ENCODE assay signal across 6 cellular contexts in the genomic region with DNA sequence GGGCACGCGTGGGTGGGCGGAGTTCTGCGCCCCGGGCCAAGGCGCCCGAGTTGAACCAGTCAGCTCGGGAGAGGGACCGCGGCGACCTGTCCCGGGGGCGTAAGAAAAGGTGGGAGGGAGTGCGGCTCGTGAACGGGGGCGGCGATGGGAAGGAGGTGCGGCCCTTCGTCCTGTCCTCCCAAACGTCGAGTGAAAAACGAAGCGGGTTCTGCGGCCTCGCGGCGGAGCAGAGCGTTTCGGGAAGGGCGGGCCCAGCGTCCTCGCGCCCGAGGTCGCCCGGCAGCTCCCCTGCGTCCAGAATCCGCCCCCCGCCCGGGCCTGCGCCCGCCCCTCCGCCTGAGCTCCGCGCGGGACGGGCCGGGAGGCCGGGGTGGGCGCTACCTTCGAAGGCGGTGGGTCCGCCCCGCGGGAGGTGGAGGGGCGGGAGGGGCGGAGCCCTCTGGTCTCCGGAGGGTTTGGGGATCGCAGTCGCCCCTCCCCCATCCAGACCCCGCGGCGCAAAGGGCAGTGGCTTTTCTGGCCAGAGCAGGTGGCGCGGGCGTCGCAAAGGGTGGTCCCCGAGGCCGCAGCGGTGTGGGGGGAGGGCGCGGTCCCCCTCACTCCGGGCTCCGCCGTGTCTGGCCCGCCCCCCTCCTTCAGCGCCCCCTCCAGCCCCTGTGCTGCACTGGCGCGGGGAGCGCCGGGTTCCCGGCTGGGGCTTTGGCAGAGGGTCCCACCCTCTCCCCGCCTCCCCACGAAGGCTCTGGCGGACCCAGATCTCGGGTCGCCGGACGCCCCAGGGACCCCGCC. TPM values are rescaled to one million over a fixed set of nuclear protein-coding genes. Genes with fewer than 3 reads are reported as not detected.
DNase-seq lines count a peak whose midpoint lies in the region; ATAC-seq and TF ChIP-seq lines count a peak whose summit lies in the region.

No MANE protein-coding gene starts in this region.

- no peaks in the 10 kb centered on the region for H3K9me3 Mint-ChIP-seq in osteocyte (ENCODE audit: unreplicated experiment)

- H3K27me3 ChIP-seq in A673 (replicated peaks; ENCODE audit: insufficient read depth, low read depth, low read length, poor library complexity), result no peaks in the 10 kb centered on the region

- intact Hi-C loops in A673 (cut with micrococcal nuclease; ENCODE audit: unreplicated experiment), result no loop called here

- H3K27ac Mint-ChIP-seq in osteocyte (ENCODE audit: unreplicated experiment), result no peak overlapping the region

- CTCF ChIA-PET in A673 (lab: Charles Lee), result interaction anchor here (0.6 kb wide), 1 partner anchor 680 kb away, joined by 5 read pairs; no protein-coding TSS in a partner anchor

- H3K36me3 Mint-ChIP-seq in osteocyte (ENCODE audit: unreplicated experiment), result no peaks in the 10 kb centered on the region

- peaks cover 25% of the 10 kb centered on the region for H3K4me1 ChIP-seq in A673 (ENCODE audit: insufficient read depth, low read length, poor library complexity, severe bottlenecking)

- POLR2A ChIA-PET in A673 (lab: Charles Lee; ENCODE audit: low non-redundant PET), result no interaction called here

- peak overlapping the region; percentile 75 for H3K4me3 Mint-ChIP-seq in osteocyte (ENCODE audit: unreplicated experiment)

- DNase-seq in A673 (ENCODE audit: low spot score), result peak; percentile 65
- peak; percentile 76 for DNase-seq in NCI-H2227 (lab: John Stamatoyannopoulos, UW; ENCODE audit: unreplicated experiment)
- peak in 1 of 2 donors; percentile 53 for DNase-seq in cardiac fibroblast (ENCODE audit: low read depth in 2 of 2)
- DNase-seq in osteocyte (ENCODE audit: extremely low spot score, unreplicated experiment), result no peak

- no TSS peak for BruUV-seq in A673 (replicated peaks; lab: Mats Ljungman, UMichigan)

- no peak for ATAC-seq in GM21423 (IDR thresholded peaks at IDR 0.05; ENCODE audit: unreplicated experiment)
- no peak for ATAC-seq in HG02938 (IDR thresholded peaks at IDR 0.05; ENCODE audit: unreplicated experiment)

- TF ChIP-seq CTCF in A673 (conservative IDR thresholded peaks at IDR 0.05; ENCODE audit: low read depth, low read length), result peak; percentile 43
- no peak for TF ChIP-seq CTCF in cardiac fibroblast (IDR thresholded peaks at IDR 0.05; ENCODE audit: low read depth, low read length)
- no peak for TF ChIP-seq CTCF in osteocyte (IDR thresholded peaks at IDR 0.05)

- no peaks in the 10 kb centered on the region for H3K36me3 ChIP-seq in A673 (ENCODE audit: insufficient read depth, low read length, poor library complexity, severe bottlenecking)

- peaks cover 11% of the 10 kb centered on the region for H3K4me1 Mint-ChIP-seq in osteocyte (ENCODE audit: unreplicated experiment)

- H3K27me3 Mint-ChIP-seq in osteocyte (ENCODE audit: unreplicated experiment), result no peaks in the 10 kb centered on the region

- H3K9me3 ChIP-seq in A673 (ENCODE audit: low read depth, low read length, poor library complexity, severe bottlenecking), result no peaks in the 10 kb centered on the region

- H3K4me3 ChIP-seq in A673 (ENCODE audit: low read depth, low read length, poor library complexity, severe bottlenecking) (peak overlapping the region; percentile 95), cardiac fibroblast (replicated peaks in 1 of 2; ENCODE audit: low read depth in 2 of 2, low read length in 2 of 2) (peak overlapping the region; percentile 58)

- H3K27ac ChIP-seq in A673 (ENCODE audit: low read depth, low read length, poor library complexity, severe bottlenecking), result peak overlapping the region; percentile 88

RNA-seq across cellular contexts. Expression of gene STMN3, which starts 0.8 kb away (rescaled TPM):
- 115 and 128 TPM in 2 replicates for total RNA-seq in A673 (2021)
- total RNA-seq in osteocyte, result 32.0 and 33.2 TPM in 2 replicates

RNA-seq across cellular contexts. Expression of gene RTEL1, which starts 5.7 kb away (rescaled TPM):
- total RNA-seq in A673 (2021) (45.6 and 47.8 TPM in 2 replicates), osteocyte (34.1 and 35.5 TPM in 2 replicates)

RNA-seq across cellular contexts. Expression of gene GMEB2, which starts 25.5 kb away (rescaled TPM):
- 12.8 and 14.2 TPM in 2 replicates for total RNA-seq in A673 (2021)
- total RNA-seq in osteocyte, result 10.9 and 12.1 TPM in 2 replicates

RNA-seq across cellular contexts. Expression of gene TNFRSF6B, which starts 44.1 kb away (rescaled TPM):
- total RNA-seq in A673 (2021) (not detected in 2 replicates), osteocyte (0.84 and 2.3 TPM in 2 replicates)

RNA-seq across cellular contexts. Expression of gene ARFRP1, which starts 55.4 kb away (rescaled TPM):
- 38.9 and 41.1 TPM in 2 replicates for total RNA-seq in A673 (2021)
- total RNA-seq in osteocyte, result 46.1 and 46.7 TPM in 2 replicates
